ENCODE assay signal across 18 cellular contexts in genomic region chr12:106251636-106252035, GRCh38. TPM values are rescaled to one million over a fixed set of nuclear protein-coding genes. Genes with fewer than 3 reads are reported as not detected.
DNase-seq lines count a peak whose midpoint lies in the region; ATAC-seq, FAIRE-seq and TF ChIP-seq lines count a peak whose summit lies in the region.
"Had no signal": no experiment of that assay in that cellular context is flagged by ENCODE, and none has a peak within 500 bp of the region (broad histone marks: within the 10 kb centered on the region; RNA-seq: fewer than 3 reads in every experiment).

No MANE protein-coding gene starts in this region.

- H3K36me3 ChIP-seq in colonic mucosa: no peaks in the 10 kb centered on the region
- H3K36me3 ChIP-seq in neural progenitor cell: no peaks in the 10 kb centered on the region
- no peaks in the 10 kb centered on the region for H3K36me3 ChIP-seq in lower lobe of right lung
- H3K36me3 ChIP-seq: thoracic aorta had no signal

- H3K4me3 Mint-ChIP-seq in neural progenitor cell: no peak overlapping the region
- H3K4me3 Mint-ChIP-seq: activated CD8-positive, alpha-beta T cell treated with anti-CD3 and anti-CD28 coated beads for 36 hours; activated naive CD4-positive, alpha-beta T cell treated with anti-CD3 and anti-CD28 coated beads, Interleukin-2, amount 10 ng/mL, durations not matched to agents 7 days and 5 days; natural killer cell had no signal

- H4K20me1 ChIP-seq in neural progenitor cell (ENCODE audit: low read depth): peaks cover 5% of the 10 kb centered on the region

- peak; percentile 31 for FAIRE-seq in HTR-8/SVneo (lab: Jason Lieb, UNC)
- FAIRE-seq: colon, D721Med, H1 had no signal

- H3K4me1 Mint-ChIP-seq in neural progenitor cell: peaks cover 21% of the 10 kb centered on the region

- intact Hi-C loops in colonic mucosa (cut with DNase I) (no loop called here), lower lobe of right lung (cut with DNase I) (no loop called here)

- H3K27me3 ChIP-seq in colonic mucosa: no peaks in the 10 kb centered on the region
- H3K27me3 ChIP-seq in neural progenitor cell: peaks cover 10% of the 10 kb centered on the region
- H3K27me3 ChIP-seq in lower lobe of right lung (ENCODE audit: low read depth): no peaks in the 10 kb centered on the region
- H3K27me3 ChIP-seq: foreskin keratinocyte had no signal

- ATAC-seq in GM19023 (IDR thresholded peaks at IDR 0.05; ENCODE audit: unreplicated experiment): no peak
- no peak for ATAC-seq in lower lobe of right lung
- no peak for ATAC-seq in GM21526 (IDR thresholded peaks at IDR 0.05; ENCODE audit: low FRiP score, unreplicated experiment)
- ATAC-seq: activated CD8-positive, alpha-beta T cell treated with anti-CD3 and anti-CD28 coated beads for 36 hours; foreskin keratinocyte; natural killer cell had no signal

- no peaks in the 10 kb centered on the region for H3K36me3 Mint-ChIP-seq in neural progenitor cell
- H3K36me3 Mint-ChIP-seq: activated naive CD4-positive, alpha-beta T cell treated with anti-CD3 and anti-CD28 coated beads, Interleukin-2, amount 10 ng/mL, durations not matched to agents 7 days and 5 days; natural killer cell had no signal

- H3K4me2 ChIP-seq in neural progenitor cell: peak overlapping the region; percentile 8
- H3K4me2 ChIP-seq: PC-9 had no signal

- H3F3A ChIP-seq in neural progenitor cell (ENCODE audit: low read depth): peaks cover 32% of the 10 kb centered on the region

- H3K27ac Mint-ChIP-seq in neural progenitor cell: peak overlapping the region; percentile 15
- H3K27ac Mint-ChIP-seq: activated CD8-positive, alpha-beta T cell treated with anti-CD3 and anti-CD28 coated beads for 36 hours; activated naive CD4-positive, alpha-beta T cell treated with anti-CD3 and anti-CD28 coated beads, Interleukin-2, amount 10 ng/mL, durations not matched to agents 7 days and 5 days; natural killer cell had no signal

- H3K9me3 ChIP-seq in colonic mucosa (no peaks in the 10 kb centered on the region), neural progenitor cell (ENCODE audit: low read depth) (no peaks in the 10 kb centered on the region), lower lobe of right lung (no peaks in the 10 kb centered on the region)
- H3K9me3 ChIP-seq: thoracic aorta had no signal

- H3K4me1 ChIP-seq in colonic mucosa (no peaks in the 10 kb centered on the region), neural progenitor cell (peaks cover 25% of the 10 kb centered on the region), lower lobe of right lung (peaks cover 17% of the 10 kb centered on the region)

- H3K27ac ChIP-seq in colonic mucosa (no peak overlapping the region), neural progenitor cell (no peak overlapping the region), lower lobe of right lung (no peak overlapping the region)
- H3K27ac ChIP-seq: foreskin keratinocyte, PC-9, thoracic aorta had no signal

- H3K4me3 ChIP-seq in colonic mucosa (no peak overlapping the region), neural progenitor cell (no peak overlapping the region), lower lobe of right lung (no peak overlapping the region)
- H3K4me3 ChIP-seq: PC-9, thoracic aorta had no signal

- no peaks in the 10 kb centered on the region for H3K9me3 Mint-ChIP-seq in neural progenitor cell
- H3K9me3 Mint-ChIP-seq: activated CD8-positive, alpha-beta T cell treated with anti-CD3 and anti-CD28 coated beads for 36 hours; activated naive CD4-positive, alpha-beta T cell treated with anti-CD3 and anti-CD28 coated beads, Interleukin-2, amount 10 ng/mL, durations not matched to agents 7 days and 5 days; natural killer cell had no signal

- TF ChIP-seq CTCF in colonic mucosa (IDR thresholded peaks at IDR 0.05) (no peak), neural progenitor cell (IDR thresholded peaks at IDR 0.05) (no peak), lower lobe of right lung (IDR thresholded peaks at IDR 0.05) (no peak)

- H3K9ac ChIP-seq in colonic mucosa (ENCODE audit: low read depth in 2 of 2, low read length in 2 of 2) (no peak overlapping the region), neural progenitor cell (no peak overlapping the region)

- H3K79me2 ChIP-seq in neural progenitor cell (ENCODE audit: low read depth): peaks cover under 1% of the 10 kb centered on the region

- H2AFZ ChIP-seq in neural progenitor cell (replicated peaks): no peak overlapping the region
- H2AFZ ChIP-seq: PC-9 had no signal

- H3K27me3 Mint-ChIP-seq in neural progenitor cell (ENCODE audit: insufficient read depth, low read depth): no peaks in the 10 kb centered on the region
- H3K27me3 Mint-ChIP-seq: activated CD8-positive, alpha-beta T cell treated with anti-CD3 and anti-CD28 coated beads for 36 hours had no signal

- peak; percentile 86 for DNase-seq in EH (ENCODE audit: low read depth)
- DNase-seq in HTR-8/SVneo (ENCODE audit: insufficient read length, low spot score): peak; percentile 30
- DNase-seq in colonic mucosa: peak; percentile 6
- DNase-seq in neural progenitor cell (ENCODE audit: low spot score): peak; percentile 12
- DNase-seq in lower lobe of right lung: no peak
- DNase-seq: activated CD8-positive, alpha-beta T cell treated with anti-CD3 and anti-CD28 coated beads for 36 hours; activated naive CD4-positive, alpha-beta T cell treated with anti-CD3 and anti-CD28 coated beads, Interleukin-2, amount 10 ng/mL, durations not matched to agents 7 days and 5 days; foreskin keratinocyte; natural killer cell; NCI-H1436 treated with DMSO at 0.1 percent for 48 hours; PC-9; T-helper 2 cell had no signal

RNA-seq across cellular contexts. Expression of gene CKAP4, which starts 3.8 kb away (rescaled TPM):
- total RNA-seq in colonic mucosa (100 to 1,000 TPM in 1 of 2 donors, 10 to 100 TPM in 1; 91.0 to 148 TPM), neural progenitor cell (ENCODE audit: low replicate concordance) (58.7 and 64.3 TPM in 2 replicates), lower lobe of right lung (32.2 TPM)

RNA-seq across cellular contexts. Expression of gene TCP11L2, which starts 50.9 kb away (rescaled TPM):
- 10 to 100 TPM; 13.3 to 45.6 TPM for total RNA-seq in colonic mucosa
- total RNA-seq in neural progenitor cell (ENCODE audit: low replicate concordance): 7.8 and 8.8 TPM in 2 replicates
- 56.1 TPM for total RNA-seq in lower lobe of right lung
